In genomic region chr17:27218719-27219488, GRCh38 we compare ENCODE assay signal across 11 cellular contexts.
DNase-seq lines count a peak whose midpoint lies in the region; ATAC-seq and TF ChIP-seq lines count a peak whose summit lies in the region.
"Had no signal": no experiment of that assay in that cellular context is flagged by ENCODE, and none has a peak within 500 bp of the region (broad histone marks: within the 10 kb centered on the region; RNA-seq: fewer than 3 reads in every experiment).

No MANE protein-coding gene starts in this region.

- peaks cover 3% of the 10 kb centered on the region for H3K36me3 Mint-ChIP-seq in activated B cell treated with CpG ODN at 0.5 μM for 24 hours (ENCODE audit: low read depth)

- ATAC-seq in GM18502 (IDR thresholded peaks at IDR 0.05; ENCODE audit: poor library complexity, unreplicated experiment) = peak; percentile 76
- peak; percentile 62 for ATAC-seq in GM19397 (IDR thresholded peaks at IDR 0.05; ENCODE audit: unreplicated experiment)
- peak; percentile 69 for ATAC-seq in HG03064 (IDR thresholded peaks at IDR 0.05; ENCODE audit: low read depth, unreplicated experiment)
- ATAC-seq in activated B cell treated with CpG ODN at 0.5 μM for 24 hours (ENCODE audit: low read depth) = peak; percentile 7
- ATAC-seq in gastroesophageal sphincter = no peak
- ATAC-seq: body of pancreas, heart right ventricle had no signal

- no peak overlapping the region for H3K4me3 ChIP-seq in neuronal stem cell (ENCODE audit: low read length in 2 of 2)
- no peak overlapping the region for H3K4me3 ChIP-seq in lower leg skin (ENCODE audit: low read depth, poor library complexity, severe bottlenecking)
- H3K4me3 ChIP-seq in gastroesophageal sphincter = no peak overlapping the region
- H3K4me3 ChIP-seq: body of pancreas, heart right ventricle had no signal

- H3K27ac ChIP-seq in neuronal stem cell (replicated peaks; ENCODE audit: low read length) (no peak overlapping the region), gastroesophageal sphincter (no peak overlapping the region)
- H3K27ac ChIP-seq: body of pancreas, heart right ventricle, neutrophil had no signal

- no peak overlapping the region for H3K23ac ChIP-seq in neuronal stem cell (ENCODE audit: low read depth, low read length, poor library complexity)

- H3K79me1 ChIP-seq in neuronal stem cell (ENCODE audit: low read depth, low read length) = no peaks in the 10 kb centered on the region

- no peaks in the 10 kb centered on the region for H3K36me3 ChIP-seq in neuronal stem cell (replicated peaks in 1 of 2; ENCODE audit: control insufficient read depth in 2 of 2, insufficient read depth in 2 of 2, low read length in 2 of 2)
- H3K36me3 ChIP-seq in gastroesophageal sphincter = no peaks in the 10 kb centered on the region
- H3K36me3 ChIP-seq: heart right ventricle, neutrophil had no signal

- no peak overlapping the region for H3K18ac ChIP-seq in neuronal stem cell (ENCODE audit: low read length)

- H4K91ac ChIP-seq in neuronal stem cell (ENCODE audit: low read depth, low read length, poor library complexity) = no peak overlapping the region

- TF ChIP-seq POLR2A in lower leg skin (IDR thresholded peaks at IDR 0.05) = no peak
- TF ChIP-seq POLR2A in gastroesophageal sphincter (IDR thresholded peaks at IDR 0.05) = no peak

- H4K8ac ChIP-seq in neuronal stem cell (ENCODE audit: low read depth, low read length) = no peak overlapping the region

- H3K9ac ChIP-seq in neuronal stem cell (ENCODE audit: low read depth, low read length, poor library complexity) = no peak overlapping the region

- no peak overlapping the region for H2AFZ ChIP-seq in neuronal stem cell (ENCODE audit: low read length)

- H3K27me3 ChIP-seq in neuronal stem cell (ENCODE audit: control insufficient read depth in 3 of 3, insufficient read depth in 3 of 3, low read depth in 1 of 3, low read length in 3 of 3) (peaks cover 0 to 4% (median 0%) of the 10 kb centered on the region in 3 experiments), gastroesophageal sphincter (peaks cover 3% of the 10 kb centered on the region)
- H3K27me3 ChIP-seq: body of pancreas, neutrophil had no signal

- no peak overlapping the region for H3K4me2 ChIP-seq in neuronal stem cell (ENCODE audit: insufficient read depth, low read length, poor library complexity, severe bottlenecking)

- H3K4me1 Mint-ChIP-seq in activated B cell treated with CpG ODN at 0.5 μM for 24 hours = peaks cover 45% of the 10 kb centered on the region

- H2BK15ac ChIP-seq in neuronal stem cell (ENCODE audit: low read length) = no peak overlapping the region

- CTCF ChIA-PET in activated B cell treated with CpG ODN at 0.5 μM for 24 hours (lab: Charles Lee) = interaction anchor here (1.0 to 5.8 kb wide), 4 partner anchors 18 to 381 kb away, joined by 3 to 26 read pairs (median 4); no protein-coding TSS in a partner anchor

- H3K9me3 ChIP-seq in neuronal stem cell (replicated peaks in 1 of 2; ENCODE audit: control insufficient read depth in 2 of 2, insufficient read depth in 1 of 2, low read depth in 1 of 2, low read length in 2 of 2) (peaks cover 0 to 11% of the 10 kb centered on the region in 2 donors), gastroesophageal sphincter (peaks cover 0 to 11% (median 0%) of the 10 kb centered on the region in 3 donors)
- H3K9me3 ChIP-seq: body of pancreas, neutrophil had no signal

- DNase-seq in activated B cell treated with CpG ODN at 0.5 μM for 24 hours (no peak), neuronal stem cell (ENCODE audit: low spot score) (no peak), lower leg skin (ENCODE audit: low spot score in 2 of 2) (no peak), AG08395 (ENCODE audit: low spot score) (no peak)
- DNase-seq: body of pancreas, heart right ventricle had no signal

- H3K27me3 Mint-ChIP-seq in activated B cell treated with CpG ODN at 0.5 μM for 24 hours = no peaks in the 10 kb centered on the region

- no peak for TF ChIP-seq CTCF in activated B cell treated with CpG ODN at 0.5 μM for 24 hours (IDR thresholded peaks at IDR 0.05)
- no peak for TF ChIP-seq CTCF in lower leg skin (IDR thresholded peaks at IDR 0.05)
- TF ChIP-seq CTCF in gastroesophageal sphincter (IDR thresholded peaks at IDR 0.05) = no peak

- no peak overlapping the region for H3K14ac ChIP-seq in neuronal stem cell (ENCODE audit: low read length)

- WGBS in neuronal stem cell (ENCODE audit: extremely low coverage in 2 of 2, insufficient read length in 2 of 2, insufficient replicate concordance in 1 of 2), 2 donors = no CpG with 5 or more reads among the region's 6 CpGs
- WGBS in lower leg skin, 2 donors = 81 to 83% methylated on average over 6 of the region's 6 CpGs
- 81 to 90% methylated on average over 4 to 6 of the region's 6 CpGs for WGBS in gastroesophageal sphincter (ENCODE audit: low coverage in 1 of 2), 2 donors

- no peak overlapping the region for H2BK120ac ChIP-seq in neuronal stem cell (ENCODE audit: low read depth, low read length)

- TF ChIP-seq EP300 in gastroesophageal sphincter (IDR thresholded peaks at IDR 0.05) = no peak

- POLR2A ChIA-PET in activated B cell treated with CpG ODN at 0.5 μM for 24 hours (lab: Charles Lee) = interaction anchor here (0.6 to 5.6 kb wide), 9 partner anchors 10 to 415 kb away, joined by 3 to 61 read pairs (median 3); partner anchors contain the start of gene WSB1

- peak overlapping the region; percentile 99 for H3K27ac Mint-ChIP-seq in activated B cell treated with CpG ODN at 0.5 μM for 24 hours

- peak overlapping the region; percentile 24 for H3K4me3 Mint-ChIP-seq in activated B cell treated with CpG ODN at 0.5 μM for 24 hours

- no peak overlapping the region for H2BK5ac ChIP-seq in neuronal stem cell (ENCODE audit: low read length)

- H3K4ac ChIP-seq in neuronal stem cell (ENCODE audit: low read length) = no peak overlapping the region

- H3K4me1 ChIP-seq in neuronal stem cell (ENCODE audit: control insufficient read depth in 2 of 2, insufficient read depth in 1 of 2, low read depth in 1 of 2, low read length in 2 of 2) (no peaks in the 10 kb centered on the region), gastroesophageal sphincter (no peaks in the 10 kb centered on the region)
- H3K4me1 ChIP-seq: body of pancreas had no signal

- intact Hi-C loops in activated B cell treated with CpG ODN at 0.5 μM for 24 hours (cut with micrococcal nuclease) (no loop called here), lower leg skin (cut with DNase I; ENCODE audit: low total_unique reads) (no loop called here)

- H3K9me3 Mint-ChIP-seq in activated B cell treated with CpG ODN at 0.5 μM for 24 hours = peaks cover 12% of the 10 kb centered on the region

- no peak overlapping the region for H2BK12ac ChIP-seq in neuronal stem cell (ENCODE audit: low read length)

- no peak overlapping the region for H2AK5ac ChIP-seq in neuronal stem cell (ENCODE audit: low read depth, low read length)
